Comparison of ENCODE assay signal across 8 cellular contexts in the genomic region with DNA sequence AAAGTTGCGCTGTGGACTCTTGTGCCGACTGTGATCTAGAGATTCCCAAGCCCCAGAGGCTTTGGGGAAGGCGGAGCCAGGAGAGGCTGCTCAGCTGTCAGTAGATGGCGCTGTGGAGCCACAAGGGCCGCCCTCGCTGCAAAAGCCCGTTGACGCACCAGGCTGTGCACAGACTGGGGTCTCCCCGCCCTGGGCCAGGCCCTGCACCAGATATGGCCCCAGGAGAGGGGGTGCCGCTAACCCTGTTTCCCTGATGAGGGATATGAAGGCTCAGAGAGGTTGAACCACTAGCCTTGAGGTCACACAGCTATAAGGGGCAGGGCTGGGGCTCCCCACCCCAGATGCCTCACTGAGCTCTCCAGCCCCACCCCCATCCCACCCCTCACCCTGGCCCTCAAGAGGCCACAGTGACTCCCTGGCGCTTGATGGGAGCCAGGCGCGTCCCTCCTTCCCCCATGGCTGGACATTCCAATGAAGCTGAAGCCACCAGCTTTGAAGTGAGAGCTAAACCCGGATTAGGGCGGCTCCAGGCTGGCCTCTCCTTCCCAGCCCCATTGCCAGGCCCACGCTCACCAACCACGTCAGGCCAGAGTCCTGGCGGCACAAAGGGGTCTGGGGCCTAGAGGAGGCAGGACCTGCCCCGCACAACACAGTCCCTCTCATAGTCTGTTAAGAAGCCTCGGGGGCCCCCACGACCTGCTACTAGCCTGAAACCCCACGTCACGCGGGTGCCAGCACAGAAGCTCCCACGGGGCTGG. TPM values are rescaled to one million over a fixed set of nuclear protein-coding genes. Genes with fewer than 3 reads are reported as not detected.
DNase-seq lines count a peak whose midpoint lies in the region; ATAC-seq, FAIRE-seq and TF ChIP-seq lines count a peak whose summit lies in the region.

No MANE protein-coding gene starts in this region.

- intact Hi-C loops in Right ventricle myocardium inferior (cut with DNase I) = loop anchor here (1.0 to 10.0 kb wide), 3 partner anchors 210 to 670 kb away; no protein-coding TSS in a partner anchor

- peaks cover 12% of the 10 kb centered on the region for H3K27me3 Mint-ChIP-seq in progenitor cell of endocrine pancreas

- peaks cover 1% of the 10 kb centered on the region for H3K4me1 Mint-ChIP-seq in progenitor cell of endocrine pancreas (ENCODE audit: low read depth)

- no peak overlapping the region for H3K4me3 Mint-ChIP-seq in progenitor cell of endocrine pancreas (ENCODE audit: low read depth)

- no peak overlapping the region for H3K27ac Mint-ChIP-seq in progenitor cell of endocrine pancreas

- no peaks in the 10 kb centered on the region for H3K9me3 Mint-ChIP-seq in progenitor cell of endocrine pancreas (ENCODE audit: low read depth)

- no peaks in the 10 kb centered on the region for H3K36me3 Mint-ChIP-seq in progenitor cell of endocrine pancreas (ENCODE audit: insufficient read depth)

- peak; percentile 99 for ATAC-seq in SK-N-SH treated with all-trans-retinoic acid at 6 μM for 48 hours
- peak; percentile 78 for ATAC-seq in Right ventricle myocardium inferior
- ATAC-seq in GM19452 (IDR thresholded peaks at IDR 0.05; ENCODE audit: unreplicated experiment) = no peak

- TF ChIP-seq CTCF in GM10266 (IDR thresholded peaks at IDR 0.05; ENCODE audit: control insufficient read depth, insufficient read depth, low read depth, missing control alignments) = peak; percentile 92
- TF ChIP-seq CTCF in progenitor cell of endocrine pancreas (IDR thresholded peaks at IDR 0.05; ENCODE audit: unreplicated experiment) = peak; percentile 99

- DNase-seq in GM10266 (ENCODE audit: extremely low spot score) (peak; percentile 78), LoVo (ENCODE audit: low spot score) (peak; percentile 85), Right ventricle myocardium inferior (ENCODE audit: missing footprints) (peak; percentile 86), progenitor cell of endocrine pancreas (ENCODE audit: low spot score, unreplicated experiment) (peak; percentile 81), urothelium cell line (ENCODE audit: low spot score) (peak; percentile 93)
- DNase-seq in activated naive CD4-positive, alpha-beta T cell treated with anti-CD3 and anti-CD28 coated beads, Interleukin-2, amount 50 U/mL, for 16 hours = peak; percentile 70

- FAIRE-seq in urothelium cell line (lab: Jason Lieb, UNC) = peak; percentile 86

TF ChIP-seq in SK-N-SH treated with all-trans-retinoic acid at 6 μM for 48 hours, 23 proteins besides CTCF, POLR2A, EP300 and RAD21:
- TF ChIP-seq PPARA (CRISPR knock-in tag; IDR thresholded peaks at IDR 0.05; ENCODE audit: borderline replicate concordance) (no peak), ZNF8 (CRISPR knock-in tag; IDR thresholded peaks at IDR 0.05) (no peak), CSDC2 (CRISPR knock-in tag; IDR thresholded peaks at IDR 0.05) (no peak), ISL1 (CRISPR knock-in tag; IDR thresholded peaks at IDR 0.05) (no peak), ESRRG (CRISPR knock-in tag; IDR thresholded peaks at IDR 0.05) (no peak), TOX (CRISPR knock-in tag; IDR thresholded peaks at IDR 0.05; ENCODE audit: borderline replicate concordance) (no peak), ZC3H10 (CRISPR knock-in tag; IDR thresholded peaks at IDR 0.05) (no peak), ZNF565 (CRISPR knock-in tag; conservative IDR thresholded peaks at IDR 0.05; ENCODE audit: low read depth) (no peak), ZFP3 (CRISPR knock-in tag; IDR thresholded peaks at IDR 0.05) (no peak), GLIS3 (CRISPR knock-in tag; IDR thresholded peaks at IDR 0.05) (no peak), SNAI2 (CRISPR knock-in tag; IDR thresholded peaks at IDR 0.05) (no peak)
- TF ChIP-seq, protein P1, sequence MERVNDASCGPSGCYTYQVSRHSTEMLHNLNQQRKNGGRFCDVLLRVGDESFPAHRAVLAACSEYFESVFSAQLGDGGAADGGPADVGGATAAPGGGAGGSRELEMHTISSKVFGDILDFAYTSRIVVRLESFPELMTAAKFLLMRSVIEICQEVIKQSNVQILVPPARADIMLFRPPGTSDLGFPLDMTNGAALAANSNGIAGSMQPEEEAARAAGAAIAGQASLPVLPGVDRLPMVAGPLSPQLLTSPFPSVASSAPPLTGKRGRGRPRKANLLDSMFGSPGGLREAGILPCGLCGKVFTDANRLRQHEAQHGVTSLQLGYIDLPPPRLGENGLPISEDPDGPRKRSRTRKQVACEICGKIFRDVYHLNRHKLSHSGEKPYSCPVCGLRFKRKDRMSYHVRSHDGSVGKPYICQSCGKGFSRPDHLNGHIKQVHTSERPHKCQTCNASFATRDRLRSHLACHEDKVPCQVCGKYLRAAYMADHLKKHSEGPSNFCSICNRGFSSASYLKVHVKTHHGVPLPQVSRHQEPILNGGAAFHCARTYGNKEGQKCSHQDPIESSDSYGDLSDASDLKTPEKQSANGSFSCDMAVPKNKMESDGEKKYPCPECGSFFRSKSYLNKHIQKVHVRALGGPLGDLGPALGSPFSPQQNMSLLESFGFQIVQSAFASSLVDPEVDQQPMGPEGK (CRISPR knock-in tag; IDR thresholded peaks at IDR 0.05; ENCODE audit: borderline replicate concordance) = no peak
- TF ChIP-seq, protein P2, sequence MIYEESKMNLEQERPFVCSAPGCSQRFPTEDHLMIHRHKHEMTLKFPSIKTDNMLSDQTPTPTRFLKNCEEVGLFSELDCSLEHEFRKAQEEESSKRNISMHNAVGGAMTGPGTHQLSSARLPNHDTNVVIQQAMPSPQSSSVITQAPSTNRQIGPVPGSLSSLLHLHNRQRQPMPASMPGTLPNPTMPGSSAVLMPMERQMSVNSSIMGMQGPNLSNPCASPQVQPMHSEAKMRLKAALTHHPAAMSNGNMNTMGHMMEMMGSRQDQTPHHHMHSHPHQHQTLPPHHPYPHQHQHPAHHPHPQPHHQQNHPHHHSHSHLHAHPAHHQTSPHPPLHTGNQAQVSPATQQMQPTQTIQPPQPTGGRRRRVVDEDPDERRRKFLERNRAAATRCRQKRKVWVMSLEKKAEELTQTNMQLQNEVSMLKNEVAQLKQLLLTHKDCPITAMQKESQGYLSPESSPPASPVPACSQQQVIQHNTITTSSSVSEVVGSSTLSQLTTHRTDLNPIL (CRISPR knock-in tag; IDR thresholded peaks at IDR 0.05; ENCODE audit: low read depth) = no peak

RNA-seq across cellular contexts. Expression of a gene that starts 26.4 kb away (rescaled TPM):
- total RNA-seq in Right ventricle myocardium inferior (not detected), progenitor cell of endocrine pancreas (not detected in 2 replicates)
